ENCODE assay signal across 1 cellular context in the genomic region with DNA sequence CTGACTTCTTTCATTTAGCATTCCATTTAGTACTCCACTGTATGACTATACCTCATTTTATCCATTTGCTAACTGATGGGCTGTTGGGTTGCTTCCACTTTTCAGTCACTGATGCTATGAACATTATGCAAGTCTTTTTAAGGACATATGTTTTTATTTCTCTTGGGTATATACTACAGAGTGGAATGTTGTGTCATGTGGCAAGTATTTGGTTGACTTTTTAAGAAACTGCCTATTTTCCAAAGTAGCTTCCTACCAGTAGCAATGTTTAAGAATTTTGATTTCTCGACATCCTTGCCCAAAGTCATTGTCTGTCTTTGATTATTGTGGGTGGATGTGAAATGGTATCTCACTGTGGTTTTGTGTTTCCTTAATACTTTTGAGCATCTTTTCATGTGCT.
A peak's percentile ranks its signal among the peaks of the same experiment; 100 is the strongest.
TF ChIP-seq lines count a peak whose summit lies in the region.

No MANE protein-coding gene starts in this region.

TF ChIP-seq in SK-N-SH, 30 proteins besides CTCF, POLR2A, EP300 and RAD21:
- TF ChIP-seq RXRA (IDR thresholded peaks at IDR 0.05; ENCODE audit: borderline replicate concordance, low read depth) (peak; percentile 72; the same call in 1 of the 2 replicates), ELF1 (IDR thresholded peaks at IDR 0.05) (0 out of 2 replicates have a peak, but pooled peaks have one; percentile 8), POLR2AphosphoS5 (IDR thresholded peaks at IDR 0.05; ENCODE audit: low read depth, low read length) (peak; percentile 68; the same call in 1 of the 2 replicates), NFIC (IDR thresholded peaks at IDR 0.05; ENCODE audit: borderline replicate concordance) (peak; percentile 72; the same call in 1 of the 2 replicates), RCOR1 (IDR thresholded peaks at IDR 0.05; ENCODE audit: low read length) (no peak), TCF12 (IDR thresholded peaks at IDR 0.05) (peak; percentile 96), TAF1 (IDR thresholded peaks at IDR 0.05; ENCODE audit: borderline replicate concordance, low read depth, low read length) (no peak), FOSL2 (IDR thresholded peaks at IDR 0.05; ENCODE audit: borderline replicate concordance, low read depth) (peak; percentile 68; the same call in 1 of the 2 replicates), MEF2A (IDR thresholded peaks at IDR 0.05; ENCODE audit: borderline replicate concordance, low read depth) (0 out of 2 replicates have a peak, but pooled peaks have one; percentile 23), FOXM1 (IDR thresholded peaks at IDR 0.05; ENCODE audit: low read depth) (peak; percentile 57; the same call in 1 of the 2 replicates), JUND (IDR thresholded peaks at IDR 0.05) (peak; percentile 72), TEAD4 (IDR thresholded peaks at IDR 0.05; ENCODE audit: borderline replicate concordance, insufficient read depth) (peak; percentile 76), YY1 (IDR thresholded peaks at IDR 0.05; ENCODE audit: low read depth) (no peak), MXI1 (IDR thresholded peaks at IDR 0.05; ENCODE audit: low read depth, low read length) (no peak)
- TF ChIP-seq, protein P1, sequence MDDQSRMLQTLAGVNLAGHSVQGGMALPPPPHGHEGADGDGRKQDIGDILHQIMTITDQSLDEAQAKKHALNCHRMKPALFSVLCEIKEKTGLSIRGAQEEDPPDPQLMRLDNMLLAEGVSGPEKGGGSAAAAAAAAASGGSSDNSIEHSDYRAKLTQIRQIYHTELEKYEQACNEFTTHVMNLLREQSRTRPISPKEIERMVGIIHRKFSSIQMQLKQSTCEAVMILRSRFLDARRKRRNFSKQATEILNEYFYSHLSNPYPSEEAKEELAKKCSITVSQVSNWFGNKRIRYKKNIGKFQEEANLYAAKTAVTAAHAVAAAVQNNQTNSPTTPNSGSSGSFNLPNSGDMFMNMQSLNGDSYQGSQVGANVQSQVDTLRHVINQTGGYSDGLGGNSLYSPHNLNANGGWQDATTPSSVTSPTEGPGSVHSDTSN (IDR thresholded peaks at IDR 0.05): peak; percentile 81
- TF ChIP-seq, protein P2, sequence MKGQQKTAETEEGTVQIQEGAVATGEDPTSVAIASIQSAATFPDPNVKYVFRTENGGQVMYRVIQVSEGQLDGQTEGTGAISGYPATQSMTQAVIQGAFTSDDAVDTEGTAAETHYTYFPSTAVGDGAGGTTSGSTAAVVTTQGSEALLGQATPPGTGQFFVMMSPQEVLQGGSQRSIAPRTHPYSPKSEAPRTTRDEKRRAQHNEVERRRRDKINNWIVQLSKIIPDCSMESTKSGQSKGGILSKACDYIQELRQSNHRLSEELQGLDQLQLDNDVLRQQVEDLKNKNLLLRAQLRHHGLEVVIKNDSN (IDR thresholded peaks at IDR 0.05; ENCODE audit: borderline replicate concordance, low read depth): peak; percentile 32; the same call in 1 of the 2 replicates
- TF ChIP-seq, protein P3, sequence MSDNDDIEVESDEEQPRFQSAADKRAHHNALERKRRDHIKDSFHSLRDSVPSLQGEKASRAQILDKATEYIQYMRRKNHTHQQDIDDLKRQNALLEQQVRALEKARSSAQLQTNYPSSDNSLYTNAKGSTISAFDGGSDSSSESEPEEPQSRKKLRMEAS (IDR thresholded peaks at IDR 0.05; ENCODE audit: low read depth): peak; percentile 52
